14 cellular contexts compared by ENCODE assay signal in the genomic region with DNA sequence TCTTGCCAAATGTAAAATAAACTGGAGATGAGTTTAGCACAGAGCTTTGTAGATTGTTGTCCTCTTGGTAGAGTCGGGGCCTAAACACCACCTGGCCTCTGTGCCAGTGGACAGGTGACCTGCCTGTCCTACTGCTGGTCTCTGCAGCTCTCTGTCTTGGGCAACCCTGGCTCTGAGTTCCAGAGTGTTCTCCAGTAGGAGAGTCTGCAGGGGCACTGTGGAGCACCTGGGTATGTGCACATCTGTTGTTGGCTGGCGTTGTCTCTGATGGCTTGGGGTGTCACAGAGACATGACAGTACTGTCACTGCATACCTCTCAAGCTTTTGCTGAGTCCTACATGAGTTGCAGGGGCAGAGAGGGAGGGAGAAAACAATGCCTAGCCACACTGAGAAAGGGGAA.
A peak's percentile ranks its signal among the peaks of the same experiment; 100 is the strongest.
DNase-seq lines count a peak whose midpoint lies in the region; ATAC-seq, FAIRE-seq and TF ChIP-seq lines count a peak whose summit lies in the region.
"Had no signal": no experiment of that assay in that cellular context is flagged by ENCODE, and none has a peak within 500 bp of the region (broad histone marks: within the 10 kb centered on the region; RNA-seq: fewer than 3 reads in every experiment).

No MANE protein-coding gene starts in this region.

- H3K23ac ChIP-seq in H1 (ENCODE audit: insufficient read length), result no peak overlapping the region

- H4K91ac ChIP-seq in H1 (replicated peaks; ENCODE audit: insufficient read length, low read length), result no peak overlapping the region

- H3K9me3 ChIP-seq in right atrium auricular region (no peaks in the 10 kb centered on the region), H1 (ENCODE audit: insufficient read depth in 2 of 2, low read depth in 1 of 2, low read length in 1 of 2) (peaks cover 0 to 4% of the 10 kb centered on the region in 2 experiments; a peak in 1 of 4 replicates), mucosa of descending colon (no peaks in the 10 kb centered on the region), aorta (ENCODE audit: control insufficient read depth, low read length) (no peaks in the 10 kb centered on the region)
- no peaks in the 10 kb centered on the region for H3K9me3 ChIP-seq in CD8-positive, alpha-beta T cell (ENCODE audit: low read length)
- H3K9me3 ChIP-seq: SJSA1 had no signal

- TF ChIP-seq POLR2A in H1 (IDR thresholded peaks at IDR 0.05; ENCODE audit: control extremely low read depth in 1 of 2, low read depth in 2 of 2, low read length in 2 of 2), result no peak

- no peaks in the 10 kb centered on the region for H3K36me3 ChIP-seq in right atrium auricular region
- no peaks in the 10 kb centered on the region for H3K36me3 ChIP-seq in H1 (ENCODE audit: control insufficient read depth in 2 of 4, insufficient read depth in 4 of 4, low read length in 3 of 4)
- no peaks in the 10 kb centered on the region for H3K36me3 ChIP-seq in mucosa of descending colon (ENCODE audit: low read depth)
- H3K36me3 ChIP-seq in aorta (ENCODE audit: control insufficient read depth in 1 of 2, insufficient read depth in 2 of 2, low read length in 1 of 2), result no peaks in the 10 kb centered on the region
- no peaks in the 10 kb centered on the region for H3K36me3 ChIP-seq in CD8-positive, alpha-beta T cell (ENCODE audit: insufficient read depth, low read length)
- H3K36me3 ChIP-seq: SJSA1 had no signal

- H3K4me3 ChIP-seq in right atrium auricular region (no peak overlapping the region), H1 (ENCODE audit: extremely low read depth in 1 of 4, insufficient read depth in 2 of 4, low read depth in 3 of 4, low read length in 4 of 4) (no peak overlapping the region), mucosa of descending colon (no peak overlapping the region), aorta (ENCODE audit: low read length in 2 of 2) (no peak overlapping the region)
- no peak overlapping the region for H3K4me3 ChIP-seq in CD8-positive, alpha-beta T cell (ENCODE audit: low read depth, low read length)
- H3K4me3 ChIP-seq: SJSA1 had no signal

- peaks cover 14 to 29% of the 10 kb centered on the region in 2 experiments for H4K20me1 ChIP-seq in H1 (replicated peaks in 1 of 2; ENCODE audit: control insufficient read depth in 1 of 2, insufficient read depth in 2 of 2, low read length in 2 of 2)

- H3K4me1 Mint-ChIP-seq in CD8-positive, alpha-beta T cell (ENCODE audit: low read depth), result peaks cover 46% of the 10 kb centered on the region

- H3K4me1 ChIP-seq in right atrium auricular region (peaks cover 0 to 52% of the 10 kb centered on the region in 2 donors), H1 (replicated peaks in 1 of 4; ENCODE audit: control insufficient read depth in 3 of 4, insufficient read depth in 4 of 4, low read length in 3 of 4) (peaks cover 5 to 16% (median 13%) of the 10 kb centered on the region in 4 experiments; a peak in 6 of 7 replicates), mucosa of descending colon (ENCODE audit: low read depth) (no peaks in the 10 kb centered on the region), aorta (ENCODE audit: control insufficient read depth in 1 of 2, insufficient read depth in 2 of 2, low read length in 2 of 2) (peaks cover 0 to 5% of the 10 kb centered on the region in 2 donors)
- no peaks in the 10 kb centered on the region for H3K4me1 ChIP-seq in CD8-positive, alpha-beta T cell (ENCODE audit: insufficient read depth, low read length)
- H3K4me1 ChIP-seq: SJSA1 had no signal

- TF ChIP-seq RAD21 in H1 (IDR thresholded peaks at IDR 0.05 in 1 of 2, conservative IDR thresholded peaks at IDR 0.05 in 1 of 2; ENCODE audit: low read depth in 2 of 2, low read length in 2 of 2), result no peak

- no peaks in the 10 kb centered on the region for H3K9me3 Mint-ChIP-seq in CD8-positive, alpha-beta T cell
- H3K9me3 Mint-ChIP-seq: CD14-positive monocyte had no signal

- no peak overlapping the region for H3K27ac Mint-ChIP-seq in CD8-positive, alpha-beta T cell

- H4K8ac ChIP-seq in H1 (ENCODE audit: extremely low read depth, insufficient read depth, low read length), result no peak overlapping the region

- no peak overlapping the region; the same call in 1 of the 2 replicates for H2BK5ac ChIP-seq in H1 (ENCODE audit: low read depth, low read length)

- no peak overlapping the region for H3K4me2 ChIP-seq in H1 (ENCODE audit: insufficient read depth in 1 of 2, low read depth in 2 of 2, low read length in 2 of 2)

- WGBS in H1 (ENCODE audit: extremely low coverage in 1 of 2, insufficient coverage in 1 of 2, insufficient read length in 1 of 2, insufficient replicate concordance in 2 of 2, low coverage in 1 of 2, low lambda C conversion rate in 2 of 2, missing lambda C conversion rate in 1 of 2), 2 experiments, result 80% methylated on average over 2 of the region's 2 CpGs; no CpG with 5 or more reads in 1 of the 2 experiments
- WGBS in aorta, 2 donors, result 58 to 65% methylated on average over 2 of the region's 2 CpGs

- no peak for TF ChIP-seq EP300 in H1 (IDR thresholded peaks at IDR 0.05; ENCODE audit: borderline replicate concordance in 1 of 2, low read depth in 2 of 2, low read length in 2 of 2)

- peaks cover 25% of the 10 kb centered on the region for H3K79me1 ChIP-seq in H1 (ENCODE audit: low read depth, low read length)

- ATAC-seq in left cardiac atrium (peak; percentile 43 to 66), mucosa of descending colon (peak; percentile 28), aorta (ENCODE audit: low FRiP score) (peak; percentile 44), HG03025 (IDR thresholded peaks at IDR 0.05; ENCODE audit: low FRiP score, unreplicated experiment) (no peak)
- no peak for ATAC-seq in CD8-positive, alpha-beta T cell
- ATAC-seq: HCT116 had no signal

- DNase-seq in left cardiac atrium (no peak), right atrium auricular region (ENCODE audit: low spot score) (no peak), H1 (ENCODE audit: low read depth in 1 of 2, low spot score in 2 of 2) (no peak), mucosa of descending colon (no peak), aorta (no peak), posterior cingulate gyrus (no peak)
- no peak for DNase-seq in CD8-positive, alpha-beta T cell
- DNase-seq: DMS53, Karpas-422, NCI-H524 treated with DMSO at 0.1 percent for 48 hours had no signal

- no peak overlapping the region for H3K9ac ChIP-seq in H1 (replicated peaks in 1 of 4; ENCODE audit: extremely low read depth in 1 of 4, low read depth in 3 of 4, low read length in 3 of 4)

- no peak overlapping the region for H2BK20ac ChIP-seq in H1 (ENCODE audit: low read length)

- H3K27me3 ChIP-seq in right atrium auricular region (no peaks in the 10 kb centered on the region), H1 (replicated peaks in 1 of 4; ENCODE audit: control insufficient read depth in 3 of 4, extremely low read depth in 1 of 4, insufficient read depth in 3 of 4, low read length in 3 of 4) (no peaks in the 10 kb centered on the region), aorta (ENCODE audit: control insufficient read depth in 1 of 2, insufficient read depth in 2 of 2, low read length in 1 of 2) (no peaks in the 10 kb centered on the region)
- H3K27me3 ChIP-seq in CD8-positive, alpha-beta T cell (ENCODE audit: insufficient read depth, low read length), result no peaks in the 10 kb centered on the region
- H3K27me3 ChIP-seq: SJSA1 had no signal

- intact Hi-C loops in left cardiac atrium (cut with DNase I), result no loop called here
- intact Hi-C loops in mucosa of descending colon (cut with DNase I, micrococcal nuclease), result no loop called here
- intact Hi-C loops in aorta (cut with DNase I), result no loop called here
- intact Hi-C loops in posterior cingulate gyrus (cut with DNase I), result no loop called here
- intact Hi-C loops in CD8-positive, alpha-beta T cell (cut with DNase I, micrococcal nuclease), result no loop called here

- H3K4me3 Mint-ChIP-seq in CD8-positive, alpha-beta T cell, result no peak overlapping the region
- H3K4me3 Mint-ChIP-seq: CD14-positive monocyte had no signal

- no peaks in the 10 kb centered on the region for H3K36me3 Mint-ChIP-seq in CD8-positive, alpha-beta T cell
- H3K36me3 Mint-ChIP-seq: CD14-positive monocyte had no signal

- H3K23me2 ChIP-seq in H1 (ENCODE audit: low read depth, low read length), result no peaks in the 10 kb centered on the region

- POLR2A ChIA-PET in H1 (lab: Charles Lee; ENCODE audit: partially characterized antibody), result interaction anchor here (1.5 kb wide), 1 partner anchor 18 kb away, joined by 6 read pairs; no protein-coding TSS in a partner anchor
- POLR2A ChIA-PET in CD8-positive, alpha-beta T cell (lab: Charles Lee), result interaction anchor here (0.7 kb wide), 1 partner anchor 256 kb away, joined by 3 read pairs; no protein-coding TSS in a partner anchor

- no peak for FAIRE-seq in H1 (lab: Jason Lieb, UNC)

- peak overlapping the region; percentile 45; the same call in 1 of the 2 replicates for H2AK5ac ChIP-seq in H1 (ENCODE audit: low read depth, low read length)

- H3K14ac ChIP-seq in H1 (ENCODE audit: insufficient read length), result no peak overlapping the region

- TF ChIP-seq CTCF in right atrium auricular region (IDR thresholded peaks at IDR 0.05) (no peak), H1 (IDR thresholded peaks at IDR 0.05; ENCODE audit: control extremely low read depth in 1 of 3, insufficient read depth in 1 of 3, low read depth in 1 of 3, low read length in 3 of 3) (no peak), mucosa of descending colon (IDR thresholded peaks at IDR 0.05) (no peak)
- TF ChIP-seq CTCF in CD8-positive, alpha-beta T cell (IDR thresholded peaks at IDR 0.05), result no peak

- no peak overlapping the region for H2BK15ac ChIP-seq in H1 (ENCODE audit: low read length)

- H3K56ac ChIP-seq in H1 (replicated peaks; ENCODE audit: insufficient read length, low read depth, low read length), result no peak overlapping the region

- peak overlapping the region; percentile 3; the same call in 1 of the 2 replicates for H3K18ac ChIP-seq in H1 (ENCODE audit: extremely low read depth, low read length)

- no peak overlapping the region for H3K4ac ChIP-seq in H1 (replicated peaks; ENCODE audit: insufficient read length, low read depth, low read length)

- no peak overlapping the region for H4K5ac ChIP-seq in H1 (ENCODE audit: insufficient read length, low read depth, low read length)

- H2BK12ac ChIP-seq in H1 (ENCODE audit: low read depth, low read length), result no peak overlapping the region

- no peak overlapping the region for H2BK120ac ChIP-seq in H1 (replicated peaks; ENCODE audit: low read depth, low read length)

- no peak overlapping the region for H2AFZ ChIP-seq in H1 (ENCODE audit: low read length)

- H3K79me2 ChIP-seq in H1 (ENCODE audit: control insufficient read depth in 1 of 2, insufficient read depth in 2 of 2, low read length in 2 of 2), result peaks cover 17 to 99% of the 10 kb centered on the region in 2 experiments

- H3K27ac ChIP-seq in right atrium auricular region (peak overlapping the region in 1 of 2 donors; percentile 54), H1 (ENCODE audit: low read depth, low read length) (no peak overlapping the region), aorta (ENCODE audit: low read depth in 1 of 2, low read length in 2 of 2) (peak overlapping the region in 1 of 2 donors; percentile 37)
- H3K27ac ChIP-seq in CD8-positive, alpha-beta T cell (ENCODE audit: low read depth, low read length), result no peak overlapping the region
- H3K27ac ChIP-seq: SJSA1 had no signal

- H3K27me3 Mint-ChIP-seq in CD8-positive, alpha-beta T cell (ENCODE audit: low read depth), result peaks cover 3% of the 10 kb centered on the region

- CTCF ChIA-PET in H1 (lab: Charles Lee; ENCODE audit: partially characterized antibody), result interaction anchor here (0.6 to 4.0 kb wide), 9 partner anchors 10 to 206 kb away, joined by 3 to 12 read pairs (median 3); no protein-coding TSS in a partner anchor
- CTCF ChIA-PET in CD8-positive, alpha-beta T cell (lab: Charles Lee), result interaction anchor here (0.8 kb wide), 1 partner anchor 10 kb away, joined by 3 read pairs; no protein-coding TSS in a partner anchor

Comparison
In these comparisons a context has a peak if more than half of its experiments do, and no peak if none do; other contexts are left out.
1. ATAC-seq: peak in left cardiac atrium (2 of 2), mucosa of descending colon (single experiment) and aorta (single experiment); none in CD8-positive, alpha-beta T cell (single experiment) and HG03025 (single experiment).